27 cellular contexts compared by ENCODE assay signal in the genomic region with DNA sequence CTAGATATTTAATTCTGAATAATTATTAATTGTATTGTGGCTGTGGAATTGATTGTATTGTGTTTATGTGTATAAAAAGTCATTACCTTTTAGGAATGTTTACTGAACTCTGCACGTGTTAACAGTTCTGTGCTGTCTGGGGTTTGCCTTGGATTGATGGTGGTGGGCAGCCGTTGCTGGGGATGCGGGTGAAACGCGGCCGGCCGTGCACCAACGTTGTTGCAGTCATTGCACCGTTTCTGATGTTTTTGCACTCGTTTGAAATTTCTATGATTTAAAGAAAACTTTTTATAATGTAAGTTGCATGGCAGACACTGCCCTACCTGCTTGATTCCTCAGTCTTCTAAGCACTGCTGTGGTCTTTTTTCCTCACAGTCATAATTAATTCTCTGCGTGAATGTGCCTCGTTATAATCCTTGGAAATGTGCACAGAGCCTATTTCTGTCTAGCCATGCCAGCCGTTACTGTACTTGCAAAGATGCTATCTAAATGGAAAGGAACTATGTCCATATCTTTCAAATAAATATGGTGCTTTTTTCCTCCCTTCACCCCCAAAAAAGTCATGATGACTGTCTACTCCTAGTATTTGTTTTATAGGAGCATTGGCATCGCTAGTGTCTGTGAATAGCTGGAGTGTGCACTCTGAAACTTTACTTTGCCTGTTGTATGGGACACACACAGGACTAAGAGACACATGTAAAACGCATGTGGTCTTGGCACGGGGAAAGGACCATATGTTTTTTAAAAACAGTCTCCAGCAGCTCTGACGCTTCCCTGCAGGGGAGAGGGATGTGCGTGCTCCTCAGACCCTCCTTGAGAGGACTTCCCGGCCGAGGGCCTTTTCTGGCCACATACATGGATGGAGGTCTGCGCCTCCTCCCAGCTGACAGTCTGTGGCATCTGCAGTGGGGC.
"Had no signal": no experiment of that assay in that cellular context is flagged by ENCODE, and none has a peak within 500 bp of the region (broad histone marks: within the 10 kb centered on the region; RNA-seq: fewer than 3 reads in every experiment).

No MANE protein-coding gene starts in this region.

- H3K4me1 ChIP-seq: ascending aorta, breast epithelium had no signal

- H3K9me3 ChIP-seq: adrenal gland, ascending aorta, breast epithelium, colonic mucosa, esophagus squamous epithelium, gastroesophageal sphincter, testis, vagina had no signal

- H3K9me3 Mint-ChIP-seq: activated T-cell treated with anti-CD3 and anti-CD28 coated beads, Interleukin-2, amount 50 U/mL, for 4 hours; activated T-helper 2 cell treated with anti-CD3 and anti-CD28 coated beads, Interferon-gamma antibody, Interleukin-2, Interleukin-4, amounts not matched to agents 10 μg/mL and 5 μg/mL and 100 μg/mL, durations not matched to agents 14 hours and 24 hours and 36 hours; central memory CD8-positive, alpha-beta T cell; neural crest cell had no signal

- H3K4me3 Mint-ChIP-seq: activated naive CD8-positive, alpha-beta T cell; activated T-cell treated with anti-CD3 and anti-CD28 coated beads, Interleukin-2, amount 50 U/mL, for 4 hours; central memory CD8-positive, alpha-beta T cell; endodermal cell; neural crest cell had no signal

- H3K36me3 Mint-ChIP-seq: activated naive CD8-positive, alpha-beta T cell had no signal

- H3K36me3 ChIP-seq: adrenal gland, ascending aorta, breast epithelium, colonic mucosa, esophagus squamous epithelium, gastroesophageal sphincter, heart left ventricle, lower lobe of right lung, vagina had no signal

- H3K27me3 ChIP-seq: adrenal gland, ascending aorta, breast epithelium, colonic mucosa, testis, vagina had no signal

- DNase-seq: activated CD4-positive, alpha-beta T cell treated with anti-CD3 and anti-CD28 coated beads for 4 hours; activated CD4-positive, alpha-beta T cell treated with anti-CD3 and anti-CD28 coated beads, Interleukin-2, amount 50 U/mL, for 48 hours; activated CD4-positive, CD25-positive, alpha-beta regulatory T cell; activated CD8-positive, alpha-beta memory T cell treated with anti-CD3 and anti-CD28 coated beads, Interleukin-2, amount 50 U/mL, for 48 hours; activated naive CD4-positive, alpha-beta T cell; activated T-cell treated with anti-CD3 and anti-CD28 coated beads, Interleukin-2, amount 50 U/mL, for 4 hours; endodermal cell; esophagus squamous epithelium; kidney; lower lobe of right lung; naive B cell; stimulated activated CD4-positive, alpha-beta T cell treated with anti-CD3 and anti-CD28 coated beads, Interleukin-4, amount 100 ng/mL, for 1 hour; stimulated activated naive CD4-positive, alpha-beta T cell; T1000; testis; trophoblast cell had no signal

- H3K4me3 ChIP-seq: adrenal gland, ascending aorta, breast epithelium, colonic mucosa, gastroesophageal sphincter, testis, vagina had no signal

- H3K27ac Mint-ChIP-seq: activated naive CD8-positive, alpha-beta T cell; activated T-helper 2 cell treated with anti-CD3 and anti-CD28 coated beads, Interferon-gamma antibody, Interleukin-2, Interleukin-4, amounts not matched to agents 10 μg/mL and 5 μg/mL and 100 μg/mL, durations not matched to agents 14 hours and 24 hours and 36 hours; endodermal cell had no signal

- H3K27ac ChIP-seq: ascending aorta, breast epithelium, colonic mucosa, esophagus squamous epithelium, gastroesophageal sphincter, heart left ventricle, lower lobe of right lung, testis, vagina had no signal
